ENCODE assay signal across 8 cellular contexts in the genomic region with DNA sequence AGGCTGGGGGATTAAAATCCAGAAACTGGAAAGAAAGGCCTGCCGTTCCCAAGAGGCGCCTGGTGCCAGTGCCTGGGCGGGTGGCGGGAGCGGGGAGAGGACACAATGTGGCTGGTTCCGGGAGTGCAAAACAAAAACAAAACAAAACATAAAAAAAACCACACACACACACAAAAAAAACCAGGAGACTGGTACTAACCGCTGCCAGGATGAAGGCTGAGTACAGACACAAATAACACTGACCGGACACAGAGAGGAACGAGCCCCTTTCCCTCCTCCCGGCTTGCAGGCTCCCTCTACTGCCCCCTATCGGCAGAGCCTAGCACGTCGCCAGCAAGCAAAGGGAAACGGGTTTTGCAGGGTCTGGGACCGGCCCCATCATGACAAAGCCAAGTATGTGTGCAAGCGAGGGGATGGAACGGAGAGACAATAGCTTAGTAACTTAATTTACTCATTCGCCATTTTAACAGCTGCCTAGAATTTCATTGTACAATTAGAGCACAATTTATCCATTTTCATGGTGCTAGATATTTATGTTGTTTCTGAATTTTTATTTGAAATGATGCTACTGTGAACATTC. TPM values are rescaled to one million over a fixed set of nuclear protein-coding genes. Genes with fewer than 3 reads are reported as not detected.
DNase-seq lines count a peak whose midpoint lies in the region; ATAC-seq and TF ChIP-seq lines count a peak whose summit lies in the region.

No MANE protein-coding gene starts in this region.

- H3K27ac ChIP-seq in effector memory CD4-positive, alpha-beta T cell (ENCODE audit: insufficient read depth, low read length, poor library complexity, severe bottlenecking), result no peak overlapping the region

- peaks cover 7% of the 10 kb centered on the region for H3K4me1 Mint-ChIP-seq in activated CD8-positive, alpha-beta T cell treated with anti-CD3 and anti-CD28 coated beads for 36 hours (ENCODE audit: low read depth)
- peaks cover 11% of the 10 kb centered on the region for H3K4me1 Mint-ChIP-seq in memory B cell

- CTCF ChIA-PET in activated CD8-positive, alpha-beta T cell treated with anti-CD3 and anti-CD28 coated beads for 36 hours (lab: Charles Lee), result interaction anchor here (0.6 to 5.1 kb wide), 58 partner anchors 10 to 785 kb away, joined by 3 to 95 read pairs (median 4); a partner anchor contains a TSS

- no peaks in the 10 kb centered on the region for H3K9me3 ChIP-seq in effector memory CD4-positive, alpha-beta T cell (ENCODE audit: control insufficient read depth, low read length)

- peak; percentile 92 for TF ChIP-seq CTCF in activated CD8-positive, alpha-beta T cell treated with anti-CD3 and anti-CD28 coated beads for 36 hours (IDR thresholded peaks at IDR 0.05)

- H3K4me3 ChIP-seq in effector memory CD4-positive, alpha-beta T cell (ENCODE audit: insufficient read depth, low read depth, low read length, poor library complexity, severe bottlenecking), result peak overlapping the region; percentile 3

- peak overlapping the region; percentile 79 for H3K27ac Mint-ChIP-seq in activated CD8-positive, alpha-beta T cell treated with anti-CD3 and anti-CD28 coated beads for 36 hours
- peak overlapping the region; percentile 57 for H3K27ac Mint-ChIP-seq in memory B cell

- no peaks in the 10 kb centered on the region for H3K36me3 ChIP-seq in effector memory CD4-positive, alpha-beta T cell (ENCODE audit: control insufficient read depth, insufficient read depth, low read length)

- no peaks in the 10 kb centered on the region for H3K27me3 ChIP-seq in effector memory CD4-positive, alpha-beta T cell (replicated peaks; ENCODE audit: control insufficient read depth, insufficient read depth, low read length, poor library complexity, severe bottlenecking)

- H3K4me3 Mint-ChIP-seq in activated CD8-positive, alpha-beta T cell treated with anti-CD3 and anti-CD28 coated beads for 36 hours, result peak overlapping the region; percentile 79
- peak overlapping the region; percentile 85 for H3K4me3 Mint-ChIP-seq in memory B cell

- ATAC-seq in GM18861 (IDR thresholded peaks at IDR 0.05; ENCODE audit: unreplicated experiment), result peak; percentile 79
- peak; percentile 84 for ATAC-seq in HG03175 (IDR thresholded peaks at IDR 0.05; ENCODE audit: unreplicated experiment)
- ATAC-seq in activated CD8-positive, alpha-beta T cell treated with anti-CD3 and anti-CD28 coated beads for 36 hours, result peak; percentile 95
- peak; percentile 89 for ATAC-seq in memory B cell (ENCODE audit: low read depth)

- no peaks in the 10 kb centered on the region for H3K36me3 Mint-ChIP-seq in activated CD8-positive, alpha-beta T cell treated with anti-CD3 and anti-CD28 coated beads for 36 hours (ENCODE audit: low read depth)
- no peaks in the 10 kb centered on the region for H3K36me3 Mint-ChIP-seq in memory B cell

- DNase-seq in AG08396 (ENCODE audit: low spot score) (peak; percentile 70), NCI-H774 (lab: John Stamatoyannopoulos, UW) (peak; percentile 54), memory B cell (ENCODE audit: low spot score in 2 of 2) (peak; percentile 78 to 81)
- peak; percentile 90 for DNase-seq in activated CD8-positive, alpha-beta T cell treated with anti-CD3 and anti-CD28 coated beads for 36 hours
- DNase-seq in effector memory CD4-positive, alpha-beta T cell, result peak; percentile 53 to 71 (median 63)
- DNase-seq in stimulated activated CD4-positive, alpha-beta T cell treated with anti-CD3 and anti-CD28 coated beads, TNF-alpha, amount 100 ng/mL, for 48 hours (ENCODE audit: low read depth in 3 of 3), result peak; percentile 65 to 83 (median 72)

- H3K4me1 ChIP-seq in effector memory CD4-positive, alpha-beta T cell (ENCODE audit: control insufficient read depth, insufficient read depth, low read length, poor library complexity, severe bottlenecking), result peaks cover 8% of the 10 kb centered on the region

- intact Hi-C loops in activated CD8-positive, alpha-beta T cell treated with anti-CD3 and anti-CD28 coated beads for 36 hours (cut with micrococcal nuclease), result loop anchor here (2.0 to 5.0 kb wide), 3 partner anchors 180 to 535 kb away; no protein-coding TSS in a partner anchor

- POLR2A ChIA-PET in activated CD8-positive, alpha-beta T cell treated with anti-CD3 and anti-CD28 coated beads for 36 hours (lab: Charles Lee), result interaction anchor here (0.5 to 2.0 kb wide), 3 partner anchors 14 to 179 kb away, joined by 3 to 5 read pairs (median 3); no protein-coding TSS in a partner anchor

- H3K27me3 Mint-ChIP-seq in activated CD8-positive, alpha-beta T cell treated with anti-CD3 and anti-CD28 coated beads for 36 hours, result no peaks in the 10 kb centered on the region
- no peaks in the 10 kb centered on the region for H3K27me3 Mint-ChIP-seq in memory B cell

- no peaks in the 10 kb centered on the region for H3K9me3 Mint-ChIP-seq in activated CD8-positive, alpha-beta T cell treated with anti-CD3 and anti-CD28 coated beads for 36 hours
- no peaks in the 10 kb centered on the region for H3K9me3 Mint-ChIP-seq in memory B cell

RNA-seq across cellular contexts. Expression of a gene that starts 17.9 kb away (rescaled TPM):
- total RNA-seq in activated CD8-positive, alpha-beta T cell treated with anti-CD3 and anti-CD28 coated beads for 36 hours, result 10 to 100 TPM; 46.1 to 50.9 TPM
